ENCODE assay signal across 8 cellular contexts in the genomic region with DNA sequence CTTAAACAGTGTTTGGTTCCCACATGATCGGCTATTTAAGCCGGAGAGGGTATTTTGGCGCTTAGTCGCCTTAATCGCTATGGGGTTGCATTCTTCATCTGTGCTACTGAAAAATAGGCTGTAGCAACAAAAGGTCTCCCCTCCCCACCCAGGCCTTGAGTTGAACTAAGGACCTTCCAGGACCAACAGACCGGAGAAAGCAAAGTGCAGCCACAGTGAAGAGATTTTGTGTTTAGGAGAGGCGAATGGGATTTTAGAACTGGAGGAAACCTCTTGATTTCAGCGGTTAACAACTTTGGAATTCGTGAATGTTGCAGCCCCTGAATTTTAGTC. TPM values are rescaled to one million over a fixed set of nuclear protein-coding genes. Genes with fewer than 3 reads are reported as not detected.
DNase-seq lines count a peak whose midpoint lies in the region; ATAC-seq and TF ChIP-seq lines count a peak whose summit lies in the region.

No MANE protein-coding gene starts in this region.

- peak overlapping the region; percentile 61 for H3K4me3 ChIP-seq in AG09309 (ENCODE audit: control insufficient read depth, low read depth, low read length)
- peak overlapping the region; percentile 68 for H3K4me3 ChIP-seq in LNCaP clone FGC (ENCODE audit: low read depth, low read length)
- peak overlapping the region; percentile 81 for H3K4me3 ChIP-seq in effector memory CD4-positive, alpha-beta T cell (ENCODE audit: insufficient read depth, low read depth, low read length, poor library complexity, severe bottlenecking)
- H3K4me3 ChIP-seq in naive thymus-derived CD4-positive, alpha-beta T cell (ENCODE audit: low read length), result peak overlapping the region; percentile 76

- H3K27me3 ChIP-seq in effector memory CD4-positive, alpha-beta T cell (replicated peaks; ENCODE audit: control insufficient read depth, insufficient read depth, low read length, poor library complexity, severe bottlenecking), result no peaks in the 10 kb centered on the region
- no peaks in the 10 kb centered on the region for H3K27me3 ChIP-seq in naive thymus-derived CD4-positive, alpha-beta T cell (ENCODE audit: control insufficient read depth in 2 of 2, insufficient read depth in 2 of 2, low read length in 2 of 2)

- peak overlapping the region in 6 of 10 donors; percentile 81 to 100 (median 98) for H3K4me3 Mint-ChIP-seq in naive thymus-derived CD4-positive, alpha-beta T cell

- CTCF ChIA-PET in naive thymus-derived CD4-positive, alpha-beta T cell (lab: Charles Lee), result interaction anchor here (0.8 to 26.6 kb wide), 6 partner anchors 11 to 133 kb away, joined by 3 to 673 read pairs (median 8); no protein-coding TSS in a partner anchor

- no peaks in the 10 kb centered on the region for H3K36me3 ChIP-seq in effector memory CD4-positive, alpha-beta T cell (ENCODE audit: control insufficient read depth, insufficient read depth, low read length)
- peaks cover 0 to 8% (median 0%) of the 10 kb centered on the region in 3 experiments for H3K36me3 ChIP-seq in naive thymus-derived CD4-positive, alpha-beta T cell (ENCODE audit: control insufficient read depth in 2 of 3, insufficient read depth in 3 of 3, low read length in 3 of 3)

- no peak for DNase-seq in AG09309 (ENCODE audit: low read depth)
- DNase-seq in LNCaP clone FGC (ENCODE audit: low read depth), result no peak
- no peak for DNase-seq in effector memory CD4-positive, alpha-beta T cell
- peak in 2 of 9 donors; percentile 18 to 27 for DNase-seq in naive thymus-derived CD4-positive, alpha-beta T cell
- no peak for DNase-seq in ecto neural progenitor cell (ENCODE audit: low spot score)
- DNase-seq in superior temporal gyrus (ENCODE audit: extremely low spot score), result no peak
- no peak for DNase-seq in A172 (ENCODE audit: low spot score)

- no peak for TF ChIP-seq CTCF in AG09309 (IDR thresholded peaks at IDR 0.05; ENCODE audit: control insufficient read depth, insufficient read depth, low read depth, low read length, missing control alignments)
- no peak for TF ChIP-seq CTCF in LNCaP clone FGC (IDR thresholded peaks at IDR 0.05; ENCODE audit: control insufficient read depth, extremely low read depth, insufficient read depth)

- H3K4me1 Mint-ChIP-seq in naive thymus-derived CD4-positive, alpha-beta T cell, result peaks cover 31 to 67% (median 32%) of the 10 kb centered on the region in 7 donors

- H3K9me3 ChIP-seq in effector memory CD4-positive, alpha-beta T cell (ENCODE audit: control insufficient read depth, low read length), result no peaks in the 10 kb centered on the region
- no peaks in the 10 kb centered on the region for H3K9me3 ChIP-seq in naive thymus-derived CD4-positive, alpha-beta T cell (ENCODE audit: control insufficient read depth in 2 of 3, low read length in 3 of 3)

- POLR2A ChIA-PET in naive thymus-derived CD4-positive, alpha-beta T cell (lab: Charles Lee), result interaction anchor here (1.2 to 28.5 kb wide), 2 partner anchors 25 to 67 kb away, joined by 3 to 862 read pairs; no protein-coding TSS in a partner anchor

- H3K4me1 ChIP-seq in effector memory CD4-positive, alpha-beta T cell (ENCODE audit: control insufficient read depth, insufficient read depth, low read length, poor library complexity, severe bottlenecking), result peaks cover 41% of the 10 kb centered on the region
- H3K4me1 ChIP-seq in naive thymus-derived CD4-positive, alpha-beta T cell (ENCODE audit: control insufficient read depth in 2 of 2, insufficient read depth in 2 of 2, low read length in 2 of 2), result peaks cover 19 to 50% of the 10 kb centered on the region in 2 donors

- H3K36me3 Mint-ChIP-seq in naive thymus-derived CD4-positive, alpha-beta T cell, result peaks cover 0 to 13% (median 0%) of the 10 kb centered on the region in 5 donors

- intact Hi-C loops in naive thymus-derived CD4-positive, alpha-beta T cell (cut with micrococcal nuclease), result loop anchor here (1.0 to 5.0 kb wide), 7 partner anchors 8 to 742 kb away; a partner anchor contains a TSS

- H3K9me3 Mint-ChIP-seq in naive thymus-derived CD4-positive, alpha-beta T cell, result peaks cover 0 to 1% (median 0%) of the 10 kb centered on the region in 11 donors

- no peak for ATAC-seq in naive thymus-derived CD4-positive, alpha-beta T cell
- no peak for ATAC-seq in HG02623 (IDR thresholded peaks at IDR 0.05; ENCODE audit: unreplicated experiment)

- peak overlapping the region; percentile 65 for H3K27ac ChIP-seq in effector memory CD4-positive, alpha-beta T cell (ENCODE audit: insufficient read depth, low read length, poor library complexity, severe bottlenecking)
- peak overlapping the region; percentile 76 for H3K27ac ChIP-seq in naive thymus-derived CD4-positive, alpha-beta T cell (ENCODE audit: low read depth, low read length)

- H3K27ac Mint-ChIP-seq in naive thymus-derived CD4-positive, alpha-beta T cell, result peak overlapping the region in 5 of 9 donors; percentile 84 to 94 (median 90)

- H3K27me3 Mint-ChIP-seq in naive thymus-derived CD4-positive, alpha-beta T cell, result peaks cover 0 to 76% (median 0%) of the 10 kb centered on the region in 5 donors

RNA-seq across cellular contexts. Expression of a gene that starts 1.4 kb away (rescaled TPM):
- 100 to 1,000 TPM in 4 of 5 experiments, 10 to 100 TPM in 1; 13.1 to 179 (median 135) TPM for total RNA-seq in naive thymus-derived CD4-positive, alpha-beta T cell
- 100 to 1,000 TPM in 1 of 2 donors, 10 to 100 TPM in 1; 98.9 to 102 TPM for polyA plus RNA-seq in naive thymus-derived CD4-positive, alpha-beta T cell
- total RNA-seq in A172 (2014; rRNA removed; shearing (Covaris generic)), result 121 and 167 TPM in 2 replicates
